Comparison of ENCODE assay signal across 15 cellular contexts in genomic region chr17:7334938-7335538, GRCh38. TPM values are rescaled to one million over a fixed set of nuclear protein-coding genes. Genes with fewer than 3 reads are reported as not detected.
DNase-seq lines count a peak whose midpoint lies in the region; ATAC-seq and TF ChIP-seq lines count a peak whose summit lies in the region.
"Had no signal": no experiment of that assay in that cellular context is flagged by ENCODE, and none has a peak within 500 bp of the region (broad histone marks: within the 10 kb centered on the region; RNA-seq: fewer than 3 reads in every experiment).

No MANE protein-coding gene starts in this region.

- intact Hi-C loops in spleen (cut with DNase I; ENCODE audit: low total_unique reads) (no loop called here), posterior cingulate gyrus (cut with DNase I) (no loop called here)

- H3K27ac ChIP-seq in spleen = peak overlapping the region in 5 of 8 donors; percentile 78 to 95 (median 94)
- H3K27ac ChIP-seq: epithelial cell of prostate, vagina had no signal

- H3K36me3 ChIP-seq in spleen = peaks cover 0 to 23% (median 8%) of the 10 kb centered on the region in 6 donors
- H3K36me3 ChIP-seq: vagina had no signal

- peak overlapping the region; percentile 43 for H3K27ac Mint-ChIP-seq in activated T-cell treated with anti-CD3 and anti-CD28 coated beads, Interleukin-2, amount 50 U/mL, for 72 hours
- H3K27ac Mint-ChIP-seq in activated naive CD4-positive, alpha-beta T cell treated with anti-CD3 and anti-CD28 coated beads, Interleukin-2, amount 50 U/mL, for 72 hours = peak overlapping the region; percentile 72 to 91

- no peaks in the 10 kb centered on the region for H3K9me3 Mint-ChIP-seq in activated T-cell treated with anti-CD3 and anti-CD28 coated beads, Interleukin-2, amount 50 U/mL, for 72 hours
- H3K9me3 Mint-ChIP-seq in activated naive CD4-positive, alpha-beta T cell treated with anti-CD3 and anti-CD28 coated beads, Interleukin-2, amount 50 U/mL, for 72 hours = no peaks in the 10 kb centered on the region

- H3K4me3 Mint-ChIP-seq in activated T-cell treated with anti-CD3 and anti-CD28 coated beads, Interleukin-2, amount 50 U/mL, for 72 hours = peak overlapping the region; percentile 88 to 97

- no peak for ATAC-seq in activated T-cell treated with anti-CD3 and anti-CD28 coated beads, Interleukin-2, amount 50 U/mL, for 72 hours (replicated peaks in 1 of 2)
- no peak for ATAC-seq in activated naive CD4-positive, alpha-beta T cell treated with anti-CD3 and anti-CD28 coated beads, Interleukin-2, amount 50 U/mL, for 72 hours

- H3K4me3 ChIP-seq in spleen = no peak overlapping the region
- H3K4me3 ChIP-seq: vagina had no signal

- no peaks in the 10 kb centered on the region for H3K27me3 ChIP-seq in spleen (replicated peaks in 1 of 7)
- H3K27me3 ChIP-seq: vagina had no signal

- WGBS in spleen, 5 donors = 92 to 98% (median 95%) methylated on average over 2 to 3 of the region's 3 CpGs

- TF ChIP-seq CTCF in spleen (IDR thresholded peaks at IDR 0.05 in 8 of 11, conservative IDR thresholded peaks at IDR 0.05 in 3 of 11) = no peak

- no peaks in the 10 kb centered on the region for H3K9me3 ChIP-seq in spleen
- H3K9me3 ChIP-seq: vagina had no signal

- no peak for TF ChIP-seq POLR2A in spleen (IDR thresholded peaks at IDR 0.05)

- no peaks in the 10 kb centered on the region for H3K27me3 Mint-ChIP-seq in activated T-cell treated with anti-CD3 and anti-CD28 coated beads, Interleukin-2, amount 50 U/mL, for 72 hours (ENCODE audit: low read depth)

- H3K36me3 Mint-ChIP-seq in activated T-cell treated with anti-CD3 and anti-CD28 coated beads, Interleukin-2, amount 50 U/mL, for 72 hours (ENCODE audit: insufficient read depth in 2 of 2) = peaks cover 10 to 11% of the 10 kb centered on the region in 2 donors
- H3K36me3 Mint-ChIP-seq in activated naive CD4-positive, alpha-beta T cell treated with anti-CD3 and anti-CD28 coated beads, Interleukin-2, amount 50 U/mL, for 72 hours = peaks cover 21 to 23% of the 10 kb centered on the region in 2 donors

- H3K4me1 Mint-ChIP-seq in activated T-cell treated with anti-CD3 and anti-CD28 coated beads, Interleukin-2, amount 50 U/mL, for 72 hours (ENCODE audit: low read depth) = peaks cover 62% of the 10 kb centered on the region

- DNase-seq in activated T-cell treated with anti-CD3 and anti-CD28 coated beads, Interleukin-2, amount 50 U/mL, for 72 hours = no peak
- no peak for DNase-seq in activated T-cell treated with anti-CD3 and anti-CD28 coated beads, Interleukin-2, amount 50 U/mL, for 48 hours
- DNase-seq in activated naive CD4-positive, alpha-beta T cell treated with anti-CD3 and anti-CD28 coated beads, Interleukin-2, amount 50 U/mL, for 72 hours (ENCODE audit: low spot score in 2 of 2) = no peak
- no peak for DNase-seq in spleen
- DNase-seq in superior temporal gyrus (ENCODE audit: extremely low spot score) = no peak
- no peak for DNase-seq in posterior cingulate gyrus
- DNase-seq: activated CD4-positive, CD25-positive, alpha-beta regulatory T cell treated with anti-CD3 and anti-CD28 coated beads, Interleukin-2, amount 50 U/mL, for 72 hours; kidney glomerular epithelial cell; NCI-H1105 treated with DMSO at 0.1 percent for 48 hours; NCI-H226; OCI-M1; retina; stimulated activated CD4-positive, alpha-beta T cell treated with anti-CD3 and anti-CD28 coated beads, Interleukin-1b, Interleukin-23, amount 100 ng/mL, for 48 hours had no signal

- peaks cover 18 to 97% (median 58%) of the 10 kb centered on the region in 6 donors for H3K4me1 ChIP-seq in spleen

RNA-seq across cellular contexts. Expression of gene ACAP1, which starts 1.3 kb away (rescaled TPM):
- total RNA-seq in activated T-cell treated with anti-CD3 and anti-CD28 coated beads, Interleukin-2, amount 50 U/mL, for 72 hours = 100 to 1,000 TPM; 690 to 708 TPM
- 100 to 1,000 TPM; 400 to 610 TPM for total RNA-seq in activated naive CD4-positive, alpha-beta T cell treated with anti-CD3 and anti-CD28 coated beads, Interleukin-2, amount 50 U/mL, for 72 hours
- 100 to 1,000 TPM; 118 to 312 (median 208) TPM for total RNA-seq in spleen
- 100 to 1,000 TPM; 126 to 266 (median 245) TPM for polyA plus RNA-seq in spleen

RNA-seq across cellular contexts. Expression of gene NEURL4, which starts 5.9 kb away (rescaled TPM):
- 10 to 100 TPM; 35.7 to 37.6 TPM for total RNA-seq in activated T-cell treated with anti-CD3 and anti-CD28 coated beads, Interleukin-2, amount 50 U/mL, for 72 hours
- 10 to 100 TPM; 24.8 to 32.7 TPM for total RNA-seq in activated naive CD4-positive, alpha-beta T cell treated with anti-CD3 and anti-CD28 coated beads, Interleukin-2, amount 50 U/mL, for 72 hours
- 10 to 100 TPM; 16.5 to 53.9 (median 44.3) TPM for total RNA-seq in spleen
- 10 to 100 TPM; 17.6 to 48.6 (median 36.3) TPM for polyA plus RNA-seq in spleen

RNA-seq across cellular contexts. Expression of gene KCTD11, which starts 16.9 kb away (rescaled TPM):
- total RNA-seq in activated T-cell treated with anti-CD3 and anti-CD28 coated beads, Interleukin-2, amount 50 U/mL, for 72 hours = 1 to 10 TPM; 4.9 to 5.5 TPM
- total RNA-seq in activated naive CD4-positive, alpha-beta T cell treated with anti-CD3 and anti-CD28 coated beads, Interleukin-2, amount 50 U/mL, for 72 hours = 10 to 100 TPM in 1 of 2 donors, 1 to 10 TPM in 1; 3.6 to 10.1 TPM
- 10 to 100 TPM in 1 of 7 donors, 1 to 10 TPM in 6; 7.7 to 10.0 (median 9.1) TPM for total RNA-seq in spleen
- polyA plus RNA-seq in spleen = 10 to 100 TPM in 1 of 3 donors, 1 to 10 TPM in 2; 5.4 to 12.0 (median 6.0) TPM

RNA-seq across cellular contexts. Expression of gene GPS2, which starts 19.9 kb away (rescaled TPM):
- total RNA-seq in activated T-cell treated with anti-CD3 and anti-CD28 coated beads, Interleukin-2, amount 50 U/mL, for 72 hours = 10 to 100 TPM; 50.5 to 50.7 TPM
- 10 to 100 TPM; 36.3 to 48.6 TPM for total RNA-seq in activated naive CD4-positive, alpha-beta T cell treated with anti-CD3 and anti-CD28 coated beads, Interleukin-2, amount 50 U/mL, for 72 hours
- 100 to 1,000 TPM in 2 of 7 donors, 10 to 100 TPM in 5; 54.1 to 123 (median 65.4) TPM for total RNA-seq in spleen
- 10 to 100 TPM; 56.6 to 73.2 (median 70.9) TPM for polyA plus RNA-seq in spleen

RNA-seq across cellular contexts. Expression of gene TMEM95, which starts 19.9 kb away (rescaled TPM):
- total RNA-seq in activated T-cell treated with anti-CD3 and anti-CD28 coated beads, Interleukin-2, amount 50 U/mL, for 72 hours = under 1 TPM in 1 of 2 donors, not detected in 1; 0.34 TPM
- under 1 TPM in 1 of 2 donors, not detected in 1; 0.21 TPM for total RNA-seq in activated naive CD4-positive, alpha-beta T cell treated with anti-CD3 and anti-CD28 coated beads, Interleukin-2, amount 50 U/mL, for 72 hours
- total RNA-seq in spleen = not detected
- not detected for polyA plus RNA-seq in spleen
- total RNA-seq: vagina had no signal
